9 cellular contexts compared by ENCODE assay signal in genomic region chr11:33742249-33742851, GRCh38. TPM values are rescaled to one million over a fixed set of nuclear protein-coding genes. Genes with fewer than 3 reads are reported as not detected.
DNase-seq lines count a peak whose midpoint lies in the region; TF ChIP-seq lines count a peak whose summit lies in the region.
"Had no signal": no experiment of that assay in that cellular context is flagged by ENCODE, and none has a peak within 500 bp of the region (broad histone marks: within the 10 kb centered on the region; RNA-seq: fewer than 3 reads in every experiment).

No MANE protein-coding gene starts in this region.

- H3K27me3 Mint-ChIP-seq in type B pancreatic cell: peaks cover 5% of the 10 kb centered on the region

- TF ChIP-seq CTCF in left ventricle myocardium inferior (IDR thresholded peaks at IDR 0.05; ENCODE audit: borderline replicate concordance) (peak; percentile 75), type B pancreatic cell (conservative IDR thresholded peaks at IDR 0.05) (peak; percentile 67)

- H3K4me1 Mint-ChIP-seq in type B pancreatic cell (ENCODE audit: unreplicated experiment): no peaks in the 10 kb centered on the region

- H3F3A ChIP-seq in GM23248 (ENCODE audit: insufficient read depth): peaks cover 14% of the 10 kb centered on the region

- no peaks in the 10 kb centered on the region for H3K9me3 Mint-ChIP-seq in type B pancreatic cell
- H3K9me3 Mint-ChIP-seq: dendritic cell treated with granulocyte-macrophage colony-stimulating factor and Interleukin-4, amounts not matched to agents 40 ng/mL and 50 ng/mL, for 4 days had no signal

- H3K4me3 Mint-ChIP-seq in type B pancreatic cell: no peak overlapping the region
- H3K4me3 Mint-ChIP-seq: dendritic cell treated with granulocyte-macrophage colony-stimulating factor and Interleukin-4, amounts not matched to agents 40 ng/mL and 50 ng/mL, for 4 days had no signal

- H3K9me3 ChIP-seq in GM23248 (ENCODE audit: low read depth) (no peaks in the 10 kb centered on the region), left ventricle myocardium inferior (replicated peaks) (no peaks in the 10 kb centered on the region)

- intact Hi-C loops in left ventricle myocardium inferior (cut with micrococcal nuclease): loop anchor here (5.0 kb wide), 1 partner anchor 380 kb away; no protein-coding TSS in a partner anchor

- H3K27me3 ChIP-seq in GM23248 (replicated peaks; ENCODE audit: insufficient read depth): no peaks in the 10 kb centered on the region
- no peaks in the 10 kb centered on the region for H3K27me3 ChIP-seq in left ventricle myocardium inferior (ENCODE audit: low read depth)

- H3K4me3 ChIP-seq in GM23248 (no peak overlapping the region), left ventricle myocardium inferior (no peak overlapping the region)

- peaks cover 9% of the 10 kb centered on the region for H3K36me3 Mint-ChIP-seq in type B pancreatic cell

- no peak overlapping the region for H3K27ac Mint-ChIP-seq in type B pancreatic cell
- H3K27ac Mint-ChIP-seq: dendritic cell treated with granulocyte-macrophage colony-stimulating factor and Interleukin-4, amounts not matched to agents 40 ng/mL and 50 ng/mL, for 4 days had no signal

- in situ Hi-C loops in GM23248 (cut with MboI): loop anchor here (10.0 kb wide), 1 partner anchor 378 kb away; no protein-coding TSS in a partner anchor

- H3K79me2 ChIP-seq in GM23248 (ENCODE audit: insufficient read depth): no peaks in the 10 kb centered on the region

- DNase-seq in AG20443 (ENCODE audit: low spot score) (peak; percentile 32), GM23248 (peak; percentile 40), SW480 (ENCODE audit: low spot score) (peak; percentile 52), left ventricle myocardium inferior (no peak), type B pancreatic cell (ENCODE audit: extremely low spot score, unreplicated experiment) (no peak), NCI-H187 (lab: John Stamatoyannopoulos, UW) (no peak), activated gamma-delta T cell treated with Interleukin-2 at 50 U/mL for 16 hours (no peak)
- no peak for DNase-seq in activated T-cell treated with anti-CD3 and anti-CD28 coated beads, Interleukin-2, amount 50 U/mL, for 1 hour

- 50 to 51% methylated on average over 3 of the region's 3 CpGs for WGBS in GM23248 (ENCODE audit: low coverage in 1 of 2, low lambda C conversion rate in 2 of 2, missing lambda C conversion rate in 2 of 2), 2 experiments

- H3K27ac ChIP-seq in GM23248: no peak overlapping the region
- peak overlapping the region; percentile 6 for H3K27ac ChIP-seq in left ventricle myocardium inferior (replicated peaks)

- H3K36me3 ChIP-seq in GM23248 (ENCODE audit: low read depth) (no peaks in the 10 kb centered on the region), left ventricle myocardium inferior (peaks cover 25% of the 10 kb centered on the region)

- H3K9ac ChIP-seq in GM23248: no peak overlapping the region

- H3K4me2 ChIP-seq in GM23248 (ENCODE audit: unreplicated experiment): no peak overlapping the region

- no peaks in the 10 kb centered on the region for H4K20me1 ChIP-seq in GM23248 (ENCODE audit: insufficient read depth)

- H3K9me2 ChIP-seq in GM23248 (ENCODE audit: insufficient read depth): no peaks in the 10 kb centered on the region

- H3K4me1 ChIP-seq in GM23248 (ENCODE audit: insufficient read depth) (peaks cover 9% of the 10 kb centered on the region), left ventricle myocardium inferior (peaks cover 46% of the 10 kb centered on the region)

- H2AFZ ChIP-seq in GM23248: no peak overlapping the region

RNA-seq across cellular contexts. Expression of gene CD59, which starts 6.1 kb away (rescaled TPM):
- 1,166 and 1,314 TPM in 2 replicates for total RNA-seq in GM23248 (2014; rRNA removed; shearing (Covaris generic))
- polyA plus RNA-seq in GM23248 (2016; fragmentation: Nextera tagmentation; extraction: Ambion mirVana): 2,015 and 2,061 TPM in 2 replicates
- 789 TPM for total RNA-seq in left ventricle myocardium inferior
- 204 and 292 TPM in 2 replicates for total RNA-seq in type B pancreatic cell (ENCODE audit: low replicate concordance)

RNA-seq across cellular contexts. Expression of gene FBXO3, which starts 32.0 kb away (rescaled TPM):
- 44.6 and 72.2 TPM in 2 replicates for total RNA-seq in GM23248 (2014; rRNA removed; shearing (Covaris generic))
- 37.8 and 38.7 TPM in 2 replicates for polyA plus RNA-seq in GM23248 (2016; fragmentation: Nextera tagmentation; extraction: Ambion mirVana)
- total RNA-seq in left ventricle myocardium inferior (49.8 TPM), type B pancreatic cell (ENCODE audit: low replicate concordance) (29.3 and 34.5 TPM in 2 replicates)

RNA-seq across cellular contexts. Expression of gene C11orf91, which starts 41.7 kb away (rescaled TPM):
- total RNA-seq in GM23248 (2014; rRNA removed; shearing (Covaris generic)): not detected in 2 replicates
- polyA plus RNA-seq in GM23248 (2016; fragmentation: Nextera tagmentation; extraction: Ambion mirVana): not detected in 2 replicates
- total RNA-seq in left ventricle myocardium inferior (not detected), type B pancreatic cell (ENCODE audit: low replicate concordance) (not detected in 2 replicates)

Comparison
In these comparisons a context has a peak if more than half of its experiments do, and no peak if none do; other contexts are left out.
1. DNase-seq: peak in AG20443 (single experiment), GM23248 (single experiment) and SW480 (single experiment); none in left ventricle myocardium inferior (single experiment), type B pancreatic cell (single experiment), NCI-H187 (0 of 2), activated gamma-delta T cell treated with Interleukin-2 at 50 U/mL for 16 hours (single experiment) and activated T-cell treated with anti-CD3 and anti-CD28 coated beads, Interleukin-2, amount 50 U/mL, for 1 hour (single experiment).